1 cellular context compared by ENCODE assay signal in genomic region chr15:89361451-89362202, GRCh38.
TF ChIP-seq lines count a peak whose summit lies in the region.

No MANE protein-coding gene starts in this region.

TF ChIP-seq in Ishikawa, 13 proteins besides CTCF, POLR2A, EP300 and RAD21 (continued from another document):
- TF ChIP-seq, protein P1, sequence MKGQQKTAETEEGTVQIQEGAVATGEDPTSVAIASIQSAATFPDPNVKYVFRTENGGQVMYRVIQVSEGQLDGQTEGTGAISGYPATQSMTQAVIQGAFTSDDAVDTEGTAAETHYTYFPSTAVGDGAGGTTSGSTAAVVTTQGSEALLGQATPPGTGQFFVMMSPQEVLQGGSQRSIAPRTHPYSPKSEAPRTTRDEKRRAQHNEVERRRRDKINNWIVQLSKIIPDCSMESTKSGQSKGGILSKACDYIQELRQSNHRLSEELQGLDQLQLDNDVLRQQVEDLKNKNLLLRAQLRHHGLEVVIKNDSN (IDR thresholded peaks at IDR 0.05), result no peak
- TF ChIP-seq ZBTB7A (IDR thresholded peaks at IDR 0.05; ENCODE audit: low read depth) (no peak), TCF12 (IDR thresholded peaks at IDR 0.05; ENCODE audit: low read depth) (no peak)
